Comparison of ENCODE assay signal across 8 cellular contexts in genomic region chr2:149587950-149588487, GRCh38. TPM values are rescaled to one million over a fixed set of nuclear protein-coding genes. Genes with fewer than 3 reads are reported as not detected.
DNase-seq lines count a peak whose midpoint lies in the region; ATAC-seq and TF ChIP-seq lines count a peak whose summit lies in the region.

No MANE protein-coding gene starts in this region.

- H3K27me3 Mint-ChIP-seq in activated naive CD4-positive, alpha-beta T cell treated with anti-CD3 and anti-CD28 coated beads, Interleukin-2, amount 50 U/mL, for 24 hours, result peaks cover 13% of the 10 kb centered on the region
- H3K27me3 Mint-ChIP-seq in activated T-helper 17 cell treated with anti-CD3 and anti-CD28 coated beads, Interleukin-2, amount 50 U/mL, for 72 hours, result peaks cover 12% of the 10 kb centered on the region

- peak overlapping the region; percentile 98 for H3K27ac Mint-ChIP-seq in activated naive CD4-positive, alpha-beta T cell treated with anti-CD3 and anti-CD28 coated beads, Interleukin-2, amount 50 U/mL, for 24 hours
- H3K27ac Mint-ChIP-seq in activated T-helper 17 cell treated with anti-CD3 and anti-CD28 coated beads, Interleukin-2, amount 50 U/mL, for 72 hours, result peak overlapping the region; percentile 100

- peaks cover 10% of the 10 kb centered on the region for H3K36me3 Mint-ChIP-seq in activated naive CD4-positive, alpha-beta T cell treated with anti-CD3 and anti-CD28 coated beads, Interleukin-2, amount 50 U/mL, for 24 hours
- peaks cover 48% of the 10 kb centered on the region for H3K36me3 Mint-ChIP-seq in activated T-helper 17 cell treated with anti-CD3 and anti-CD28 coated beads, Interleukin-2, amount 50 U/mL, for 72 hours (ENCODE audit: low read depth)

- H3K9me3 ChIP-seq in left lung, result no peaks in the 10 kb centered on the region
- no peaks in the 10 kb centered on the region for H3K9me3 ChIP-seq in upper lobe of left lung

- TF ChIP-seq CTCF in left lung (IDR thresholded peaks at IDR 0.05), result no peak
- TF ChIP-seq CTCF in upper lobe of left lung (IDR thresholded peaks at IDR 0.05), result no peak

- WGBS in upper lobe of left lung, 2 donors, result 58 to 62% methylated on average over 10 of the region's 10 CpGs

- H3K4me3 ChIP-seq in left lung (peak overlapping the region; percentile 69 to 75), upper lobe of left lung (peak overlapping the region; percentile 58 to 74 (median 63))

- H3K4me1 ChIP-seq in left lung (peaks cover 7 to 34% of the 10 kb centered on the region in 2 donors), upper lobe of left lung (peaks cover 15 to 33% (median 33%) of the 10 kb centered on the region in 4 donors)

- peaks cover 0 to 10% of the 10 kb centered on the region in 2 donors for H3K36me3 ChIP-seq in left lung
- H3K36me3 ChIP-seq in upper lobe of left lung, result peaks cover 0 to 5% (median 0%) of the 10 kb centered on the region in 4 donors

- TF ChIP-seq EP300 in upper lobe of left lung (IDR thresholded peaks at IDR 0.05), result no peak

- DNase-seq in activated naive CD4-positive, alpha-beta T cell (lab: John Stamatoyannopoulos, UW), result no peak
- DNase-seq in left lung (no peak), upper lobe of left lung (no peak), islet precursor cell (no peak), AG20443 (ENCODE audit: low spot score) (no peak)

- H3K4me1 Mint-ChIP-seq in activated naive CD4-positive, alpha-beta T cell treated with anti-CD3 and anti-CD28 coated beads, Interleukin-2, amount 50 U/mL, for 24 hours, result peaks cover 44% of the 10 kb centered on the region
- H3K4me1 Mint-ChIP-seq in activated T-helper 17 cell treated with anti-CD3 and anti-CD28 coated beads, Interleukin-2, amount 50 U/mL, for 72 hours, result peaks cover 15% of the 10 kb centered on the region

- no peaks in the 10 kb centered on the region for H3K27me3 ChIP-seq in left lung
- no peaks in the 10 kb centered on the region for H3K27me3 ChIP-seq in upper lobe of left lung

- peak overlapping the region; percentile 98 for H3K27ac ChIP-seq in left lung
- peak overlapping the region; percentile 91 to 99 (median 97) for H3K27ac ChIP-seq in upper lobe of left lung

- peak overlapping the region; percentile 98 for H3K4me3 Mint-ChIP-seq in activated naive CD4-positive, alpha-beta T cell treated with anti-CD3 and anti-CD28 coated beads, Interleukin-2, amount 50 U/mL, for 24 hours
- peak overlapping the region; percentile 100 for H3K4me3 Mint-ChIP-seq in activated T-helper 17 cell treated with anti-CD3 and anti-CD28 coated beads, Interleukin-2, amount 50 U/mL, for 72 hours

- ATAC-seq in HG03103 (IDR thresholded peaks at IDR 0.05; ENCODE audit: low read depth, unreplicated experiment) (peak; percentile 24), left lung (no peak), upper lobe of left lung (ENCODE audit: low FRiP score in 2 of 2) (peak in 1 of 2 donors; percentile 3)
- peak; percentile 29 for ATAC-seq in activated T-helper 17 cell treated with anti-CD3 and anti-CD28 coated beads, Interleukin-2, amount 50 U/mL, for 72 hours (replicated peaks)

- intact Hi-C loops in left lung (cut with DNase I), result no loop called here

- no peak for TF ChIP-seq POLR2A in upper lobe of left lung (IDR thresholded peaks at IDR 0.05)

- H3K9me3 Mint-ChIP-seq in activated naive CD4-positive, alpha-beta T cell treated with anti-CD3 and anti-CD28 coated beads, Interleukin-2, amount 50 U/mL, for 24 hours, result no peaks in the 10 kb centered on the region
- H3K9me3 Mint-ChIP-seq in activated T-helper 17 cell treated with anti-CD3 and anti-CD28 coated beads, Interleukin-2, amount 50 U/mL, for 72 hours, result no peaks in the 10 kb centered on the region

RNA-seq across cellular contexts. Expression of gene MMADHC, which starts 0.4 kb away (rescaled TPM):
- 100 to 1,000 TPM in 1 of 2 donors, 10 to 100 TPM in 1; 99.4 to 120 TPM for total RNA-seq in activated T-helper 17 cell treated with anti-CD3 and anti-CD28 coated beads, Interleukin-2, amount 50 U/mL, for 72 hours
- total RNA-seq in left lung (10 to 100 TPM; 80.1 to 90.2 TPM), upper lobe of left lung (10 to 100 TPM; 21.1 to 80.9 (median 68.9) TPM)
